Comparison of ENCODE assay signal across 1 cellular context in the genomic region with DNA sequence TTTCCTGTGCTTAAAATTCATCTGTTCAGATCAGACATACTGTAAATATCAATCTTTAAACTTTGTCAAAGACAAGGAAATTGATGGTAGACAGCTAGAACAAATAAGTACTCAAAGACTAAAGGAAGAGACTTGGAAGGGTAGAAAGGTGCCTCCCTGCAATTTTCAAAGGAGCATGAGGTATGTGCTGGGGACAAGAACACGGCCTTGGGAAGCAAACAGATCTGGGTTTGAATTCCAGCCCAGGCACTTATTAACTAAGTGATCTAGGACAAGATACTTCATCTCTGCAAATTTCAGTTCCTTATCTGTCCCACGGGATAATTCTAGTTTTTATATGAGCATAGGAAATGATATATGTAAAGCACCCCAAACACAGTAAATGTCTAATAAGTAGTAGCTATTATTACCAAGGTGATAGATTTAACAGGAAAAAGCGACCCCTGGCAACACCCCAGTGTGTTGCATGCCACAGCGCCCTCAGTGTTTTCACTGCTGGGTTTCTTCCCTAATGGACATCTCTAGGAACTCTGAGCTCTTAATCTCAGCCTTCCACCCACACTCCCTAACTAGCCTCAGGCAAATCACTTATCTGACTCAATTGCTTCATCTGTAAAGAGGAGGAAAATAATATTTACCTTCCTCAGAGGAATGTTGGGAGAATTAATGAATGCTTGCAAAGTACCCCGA.
TF ChIP-seq lines count a peak whose summit lies in the region.

No MANE protein-coding gene starts in this region.

TF ChIP-seq in GM12878, 131 proteins besides CTCF, POLR2A, EP300 and RAD21:
- TF ChIP-seq EED (IDR thresholded peaks at IDR 0.05; ENCODE audit: low read depth) = no peak
- TF ChIP-seq NFYA (IDR thresholded peaks at IDR 0.05; ENCODE audit: borderline replicate concordance, low read depth, low read length) = no peak
- TF ChIP-seq PAX8 (IDR thresholded peaks at IDR 0.05) = no peak
- TF ChIP-seq ZNF384 (IDR thresholded peaks at IDR 0.05; ENCODE audit: borderline replicate concordance, low read depth, low read length) = no peak
- TF ChIP-seq NR2C1 (IDR thresholded peaks at IDR 0.05) = no peak
